Comparison of ENCODE assay signal across 19 cellular contexts in the genomic region with DNA sequence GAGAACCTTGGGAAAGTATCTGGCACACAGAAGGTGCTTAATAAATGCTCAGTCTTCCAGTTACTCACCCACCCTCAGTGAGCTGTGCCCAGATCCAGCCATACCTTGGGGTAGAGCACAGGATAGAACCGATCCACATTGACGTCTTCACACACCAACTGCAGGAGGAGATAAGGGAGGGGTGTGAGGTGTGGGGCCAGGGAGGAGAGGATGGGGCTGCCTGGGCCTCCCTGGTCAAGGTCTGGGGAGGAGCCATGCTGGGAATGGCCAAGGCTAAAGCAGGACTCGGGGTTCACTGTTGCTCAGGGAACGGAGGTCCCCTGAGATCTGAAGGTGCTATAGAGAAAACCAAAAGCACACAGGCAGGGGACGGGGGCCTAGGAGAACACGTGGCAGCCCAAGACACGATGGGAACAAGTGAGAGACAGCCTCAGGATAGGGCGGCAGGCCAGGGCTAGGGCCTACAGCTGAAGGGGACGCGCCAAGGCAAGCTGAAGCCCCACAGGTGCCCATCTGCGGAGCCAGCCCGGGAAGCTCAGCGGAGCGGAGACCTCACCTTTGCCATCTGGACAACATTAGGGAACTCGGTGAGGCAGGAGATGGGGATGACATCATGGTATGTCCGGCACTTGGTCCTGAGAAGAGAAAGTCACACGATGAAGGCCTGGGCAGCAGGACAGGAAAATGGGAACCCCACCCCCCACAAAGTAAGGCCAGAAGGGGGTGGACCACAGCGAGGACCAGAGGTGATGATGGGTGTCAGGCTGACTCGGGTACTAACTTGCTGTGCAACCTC. TPM values are rescaled to one million over a fixed set of nuclear protein-coding genes. Genes with fewer than 3 reads are reported as not detected.
"Had no signal": no experiment of that assay in that cellular context is flagged by ENCODE, and none has a peak within 500 bp of the region (broad histone marks: within the 10 kb centered on the region; RNA-seq: fewer than 3 reads in every experiment).

No MANE protein-coding gene starts in this region.

- H3K9me3 Mint-ChIP-seq: naive thymus-derived CD8-positive, alpha-beta T cell; neural crest cell had no signal

- H3K36me3 Mint-ChIP-seq: naive thymus-derived CD8-positive, alpha-beta T cell had no signal

- DNase-seq: cortex of kidney; effector CD8-positive, alpha-beta T cell; gastrocnemius medialis; heart right ventricle; hypothalamus; mammary epithelial cell; naive thymus-derived CD8-positive, alpha-beta T cell; nucleus accumbens; ovary; small intestine; stimulated activated CD4-positive, alpha-beta T cell treated with anti-CD3 and anti-CD28 coated beads, Interleukin-12 subunit alpha, Interleukin-12 subunit beta, amount 100 ng/mL, for 4 hours; stimulated activated naive CD4-positive, alpha-beta T cell treated with Interleukin-2 at 50 U/mL for 16 hours; tibial artery; upper lobe of right lung had no signal

- H3K9me3 ChIP-seq: gastrocnemius medialis, heart right ventricle, ovary, right atrium auricular region, tibial artery, upper lobe of right lung, vagina had no signal

- H3K4me3 ChIP-seq: dorsolateral prefrontal cortex, gastrocnemius medialis, heart right ventricle, ovary, right atrium auricular region, tibial artery, upper lobe of right lung, vagina had no signal

- H3K4me1 Mint-ChIP-seq: neural crest cell had no signal

- H3K4me1 ChIP-seq: gastrocnemius medialis, heart right ventricle, right atrium auricular region, tibial artery, upper lobe of right lung, vagina had no signal

- H3K27me3 ChIP-seq: dorsolateral prefrontal cortex, gastrocnemius medialis, ovary, right atrium auricular region, upper lobe of right lung, vagina had no signal

- H3K4me3 Mint-ChIP-seq: naive thymus-derived CD8-positive, alpha-beta T cell; neural crest cell had no signal

- H3K27ac ChIP-seq: dorsolateral prefrontal cortex, gastrocnemius medialis, heart right ventricle, ovary, right atrium auricular region, tibial artery, upper lobe of right lung, vagina had no signal

- H3K36me3 ChIP-seq: gastrocnemius medialis, heart right ventricle, ovary, right atrium auricular region, tibial artery, upper lobe of right lung, vagina had no signal

- ATAC-seq: gastrocnemius medialis; heart right ventricle; left lobe of liver; naive thymus-derived CD8-positive, alpha-beta T cell; upper lobe of right lung had no signal

RNA-seq across cellular contexts. Expression of a gene that starts 55.9 kb away (rescaled TPM):
- polyA plus RNA-seq: naive thymus-derived CD8-positive, alpha-beta T cell had no signal
